14 cellular contexts compared by ENCODE assay signal in genomic region chr3:191961036-191961435, GRCh38.
"Had no signal": no experiment of that assay in that cellular context is flagged by ENCODE, and none has a peak within 500 bp of the region (broad histone marks: within the 10 kb centered on the region; RNA-seq: fewer than 3 reads in every experiment).

No MANE protein-coding gene starts in this region.

- H3K4me1 ChIP-seq: esophagus squamous epithelium, pancreas, sigmoid colon had no signal

- H3K27me3 Mint-ChIP-seq: activated CD4-positive, alpha-beta memory T cell treated with anti-CD3 and anti-CD28 coated beads for 36 hours; activated CD4-positive, alpha-beta T cell treated with anti-CD3 and anti-CD28 coated beads for 36 hours; activated CD8-positive, alpha-beta memory T cell treated with anti-CD3 and anti-CD28 coated beads, Interleukin-2, amount 10 ng/mL, durations not matched to agents 7 days and 5 days; activated naive CD4-positive, alpha-beta T cell treated with anti-CD3 and anti-CD28 coated beads, Interleukin-2, amount 10 ng/mL, durations not matched to agents 7 days and 5 days; activated T-cell treated with anti-CD3 and anti-CD28 coated beads, Interleukin-2, amount 50 U/mL, for 24 hours; T-cell had no signal

- H3K4me3 ChIP-seq: esophagus squamous epithelium, pancreas, sigmoid colon had no signal

- H3K4me1 Mint-ChIP-seq: activated CD4-positive, alpha-beta T cell treated with anti-CD3 and anti-CD28 coated beads for 36 hours; activated CD8-positive, alpha-beta memory T cell treated with anti-CD3 and anti-CD28 coated beads, Interleukin-2, amount 10 ng/mL, durations not matched to agents 7 days and 5 days; activated naive CD4-positive, alpha-beta T cell treated with anti-CD3 and anti-CD28 coated beads, Interleukin-2, amount 10 ng/mL, durations not matched to agents 7 days and 5 days; T-cell had no signal

- H3K27me3 ChIP-seq: esophagus squamous epithelium, pancreas, sigmoid colon had no signal

- H3K4me3 Mint-ChIP-seq: activated CD4-positive, alpha-beta memory T cell treated with anti-CD3 and anti-CD28 coated beads for 36 hours; activated CD4-positive, alpha-beta T cell treated with anti-CD3 and anti-CD28 coated beads for 36 hours; activated CD8-positive, alpha-beta memory T cell treated with anti-CD3 and anti-CD28 coated beads, Interleukin-2, amount 10 ng/mL, durations not matched to agents 7 days and 5 days; activated naive CD4-positive, alpha-beta T cell treated with anti-CD3 and anti-CD28 coated beads, Interleukin-2, amount 10 ng/mL, durations not matched to agents 7 days and 5 days; activated T-cell treated with anti-CD3 and anti-CD28 coated beads, Interleukin-2, amount 50 U/mL, for 24 hours; neural crest cell; T-cell had no signal

- DNase-seq: activated CD4-positive, alpha-beta memory T cell treated with anti-CD3 and anti-CD28 coated beads for 36 hours; activated CD4-positive, alpha-beta T cell treated with anti-CD3 and anti-CD28 coated beads for 36 hours; activated CD8-positive, alpha-beta memory T cell treated with anti-CD3 and anti-CD28 coated beads, Interleukin-2, amount 10 ng/mL, durations not matched to agents 7 days and 5 days; activated naive CD4-positive, alpha-beta T cell treated with anti-CD3 and anti-CD28 coated beads, Interleukin-2, amount 10 ng/mL, durations not matched to agents 7 days and 5 days; activated T-cell treated with anti-CD3 and anti-CD28 coated beads, Interleukin-2, amount 50 U/mL, for 24 hours; esophagus squamous epithelium; hippocampal formation; left ventricle myocardium superior; pancreas; sigmoid colon; stimulated activated CD4-positive, alpha-beta T cell treated with anti-CD3 and anti-CD28 coated beads, Interleukin-2, amount 100 ng/mL, for 24 hours; T-cell; T-helper 9 cell had no signal

- ATAC-seq: activated CD4-positive, alpha-beta T cell treated with anti-CD3 and anti-CD28 coated beads for 36 hours; activated CD8-positive, alpha-beta memory T cell treated with anti-CD3 and anti-CD28 coated beads, Interleukin-2, amount 10 ng/mL, durations not matched to agents 7 days and 5 days; left ventricle myocardium superior; pancreas; T-cell had no signal

- H3K27ac ChIP-seq: esophagus squamous epithelium, pancreas, sigmoid colon had no signal

- H3K9me3 ChIP-seq: esophagus squamous epithelium, sigmoid colon had no signal

- H3K27ac Mint-ChIP-seq: activated CD4-positive, alpha-beta memory T cell treated with anti-CD3 and anti-CD28 coated beads for 36 hours; activated CD4-positive, alpha-beta T cell treated with anti-CD3 and anti-CD28 coated beads for 36 hours; activated CD8-positive, alpha-beta memory T cell treated with anti-CD3 and anti-CD28 coated beads, Interleukin-2, amount 10 ng/mL, durations not matched to agents 7 days and 5 days; activated naive CD4-positive, alpha-beta T cell treated with anti-CD3 and anti-CD28 coated beads, Interleukin-2, amount 10 ng/mL, durations not matched to agents 7 days and 5 days; activated T-cell treated with anti-CD3 and anti-CD28 coated beads, Interleukin-2, amount 50 U/mL, for 24 hours; T-cell had no signal

- H3K9me3 Mint-ChIP-seq: neural crest cell had no signal

- H3K36me3 Mint-ChIP-seq: activated CD4-positive, alpha-beta memory T cell treated with anti-CD3 and anti-CD28 coated beads for 36 hours; activated CD8-positive, alpha-beta memory T cell treated with anti-CD3 and anti-CD28 coated beads, Interleukin-2, amount 10 ng/mL, durations not matched to agents 7 days and 5 days; activated naive CD4-positive, alpha-beta T cell treated with anti-CD3 and anti-CD28 coated beads, Interleukin-2, amount 10 ng/mL, durations not matched to agents 7 days and 5 days; T-cell had no signal

- H3K36me3 ChIP-seq: esophagus squamous epithelium, pancreas, sigmoid colon had no signal
